In the genomic region with DNA sequence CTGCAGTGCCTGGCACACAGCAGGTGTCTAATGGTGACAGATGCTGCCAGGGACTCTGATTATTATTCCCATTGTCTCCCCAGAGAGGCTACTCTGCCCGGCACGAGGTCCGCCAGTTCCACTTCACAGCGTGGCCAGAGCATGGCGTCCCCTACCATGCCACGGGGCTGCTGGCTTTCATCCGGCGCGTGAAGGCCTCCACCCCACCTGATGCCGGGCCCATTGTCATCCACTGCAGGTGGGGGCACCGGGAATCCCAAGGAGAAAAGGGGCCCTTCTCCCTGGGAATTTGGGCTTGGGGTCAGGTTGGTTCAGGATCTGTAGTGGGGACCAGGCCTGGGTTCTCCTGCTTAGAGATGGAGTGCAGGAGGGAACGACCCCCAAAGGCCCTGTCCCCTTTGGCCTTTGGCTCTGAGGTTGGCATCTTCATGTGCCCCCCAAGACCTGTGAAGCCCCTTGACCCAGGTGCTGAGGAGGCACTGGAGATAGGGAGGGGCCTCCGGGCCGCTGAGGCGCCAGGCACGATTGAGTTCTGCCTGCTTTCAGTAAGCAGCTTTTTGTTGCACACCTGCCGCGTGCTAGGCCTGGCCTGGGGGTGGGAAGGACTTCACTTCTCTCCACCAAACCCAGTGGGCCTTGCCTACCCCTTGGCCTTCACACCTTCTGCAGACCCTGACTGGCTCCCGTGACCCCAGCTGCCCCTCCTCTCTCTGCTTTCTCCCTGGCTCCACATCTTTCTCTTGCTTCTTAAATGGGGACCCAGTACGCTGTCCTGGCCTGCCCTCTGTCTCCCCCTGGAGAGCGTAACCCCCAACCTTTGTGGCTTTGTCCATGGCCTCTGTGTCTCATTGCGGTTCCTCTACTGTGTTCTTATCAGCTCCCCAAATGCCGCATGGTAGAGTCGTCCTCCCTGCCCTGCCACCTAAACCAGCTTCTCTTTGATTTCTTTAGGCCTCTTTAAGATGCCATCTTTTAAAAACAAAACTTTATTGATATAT, we compare ENCODE assay signal across 29 cellular contexts.
DNase-seq lines count a peak whose midpoint lies in the region; ATAC-seq, FAIRE-seq and TF ChIP-seq lines count a peak whose summit lies in the region.
"Had no signal": no experiment of that assay in that cellular context is flagged by ENCODE, and none has a peak within 500 bp of the region (broad histone marks: within the 10 kb centered on the region; RNA-seq: fewer than 3 reads in every experiment).

No MANE protein-coding gene starts in this region.

- TF ChIP-seq RAD21 in HepG2 (CRISPR knock-in tag; IDR thresholded peaks at IDR 0.05): no peak

- intact Hi-C loops in HepG2 (cut with micrococcal nuclease; ENCODE audit: unreplicated experiment) (no loop called here), right lobe of liver (cut with DNase I) (no loop called here)
- intact Hi-C loops in activated CD4-positive, alpha-beta T cell treated with anti-CD3 and anti-CD28 coated beads, Interleukin-2, amount 10 ng/mL, durations not matched to agents 24 days and 14 days (cut with micrococcal nuclease): no loop called here

- H4K20me1 ChIP-seq in HepG2 (ENCODE audit: insufficient read depth, low read length): no peaks in the 10 kb centered on the region

- no peak overlapping the region for H3K9ac ChIP-seq in HepG2 (ENCODE audit: insufficient read depth, low read depth, low read length)
- no peak overlapping the region for H3K9ac ChIP-seq in endodermal cell (ENCODE audit: extremely low read depth, low read length, poor library complexity, severe bottlenecking)

- no peaks in the 10 kb centered on the region for H3K79me2 ChIP-seq in HepG2 (ENCODE audit: insufficient read depth, low read length)

- no TSS peak for BruUV-seq in HepG2 (replicated peaks; lab: Mats Ljungman, UMichigan)

- TF ChIP-seq CTCF in HepG2 (CRISPR knock-in tag; IDR thresholded peaks at IDR 0.05) (peak; percentile 20; the same call in 1 of the 2 replicates), right lobe of liver (IDR thresholded peaks at IDR 0.05) (no peak), endodermal cell (conservative IDR thresholded peaks at IDR 0.05) (peak; percentile 54), neural crest cell (conservative IDR thresholded peaks at IDR 0.05) (no peak)

- no peaks in the 10 kb centered on the region for H3K9me3 ChIP-seq in HepG2 (ENCODE audit: low read length)
- no peaks in the 10 kb centered on the region for H3K9me3 ChIP-seq in right lobe of liver
- H3K9me3 ChIP-seq in endodermal cell (ENCODE audit: control insufficient read depth, low read length): no peaks in the 10 kb centered on the region
- H3K9me3 ChIP-seq: adrenal gland, psoas muscle, thoracic aorta, uterus had no signal

- TF ChIP-seq POLR2A in HepG2 (IDR thresholded peaks at IDR 0.05; ENCODE audit: insufficient read depth in 1 of 2, low read depth in 2 of 2, low read length in 2 of 2) (no peak), right lobe of liver (IDR thresholded peaks at IDR 0.05) (no peak)

- H3K27me3 Mint-ChIP-seq in endodermal cell (ENCODE audit: insufficient read depth) (no peaks in the 10 kb centered on the region), neural crest cell (ENCODE audit: low read depth) (no peaks in the 10 kb centered on the region)
- no peaks in the 10 kb centered on the region for H3K27me3 Mint-ChIP-seq in activated CD4-positive, alpha-beta T cell treated with anti-CD3 and anti-CD28 coated beads, Interleukin-2, amount 10 ng/mL, durations not matched to agents 24 days and 14 days
- H3K27me3 Mint-ChIP-seq: activated CD4-positive, alpha-beta T cell treated with anti-CD3 and anti-CD28 coated beads, Interleukin-2, amount 10 ng/mL, durations not matched to agents 7 days and 5 days; B cell; stimulated activated naive CD8-positive, alpha-beta T cell treated with anti-CD3 and anti-CD28 coated beads, Interleukin-15, Interleukin-2, amounts not matched to agents 100 ng/mL and 50 ng/mL, for 24 hours had no signal

- H3K27me3 ChIP-seq in HepG2 (ENCODE audit: control insufficient read depth in 1 of 2, insufficient read depth in 2 of 2, low read length in 2 of 2) (no peaks in the 10 kb centered on the region), right lobe of liver (no peaks in the 10 kb centered on the region), endodermal cell (ENCODE audit: control insufficient read depth, insufficient read depth, low read length, poor library complexity, severe bottlenecking) (no peaks in the 10 kb centered on the region)
- H3K27me3 ChIP-seq: adrenal gland, brain microvascular endothelial cell, dorsolateral prefrontal cortex, uterus had no signal

- WGBS in HepG2 (ENCODE audit: low lambda C conversion rate): 94% methylated on average over 16 of the region's 24 CpGs
- 88% methylated on average over 7 of the region's 24 CpGs for WGBS in right lobe of liver (ENCODE audit: insufficient coverage, low coverage, low lambda C conversion rate, missing lambda C conversion rate)
- WGBS in endodermal cell (ENCODE audit: insufficient coverage in 1 of 2, insufficient read length in 1 of 2), 2 experiments: 93 to 97% methylated on average over 11 to 24 of the region's 24 CpGs

- H3K4me1 Mint-ChIP-seq in endodermal cell (peaks cover 5% of the 10 kb centered on the region), neural crest cell (no peaks in the 10 kb centered on the region)
- no peaks in the 10 kb centered on the region for H3K4me1 Mint-ChIP-seq in activated CD4-positive, alpha-beta T cell treated with anti-CD3 and anti-CD28 coated beads, Interleukin-2, amount 10 ng/mL, durations not matched to agents 24 days and 14 days
- H3K4me1 Mint-ChIP-seq: activated CD4-positive, alpha-beta T cell treated with anti-CD3 and anti-CD28 coated beads, Interleukin-2, amount 10 ng/mL, durations not matched to agents 7 days and 5 days; B cell; IgD-negative memory B cell had no signal

- H3K27ac Mint-ChIP-seq in endodermal cell (peak overlapping the region; percentile 8), neural crest cell (ENCODE audit: unreplicated experiment) (peak overlapping the region; percentile 35)
- no peak overlapping the region for H3K27ac Mint-ChIP-seq in activated CD4-positive, alpha-beta T cell treated with anti-CD3 and anti-CD28 coated beads, Interleukin-2, amount 10 ng/mL, durations not matched to agents 24 days and 14 days
- H3K27ac Mint-ChIP-seq: activated CD4-positive, alpha-beta T cell treated with anti-CD3 and anti-CD28 coated beads, Interleukin-2, amount 10 ng/mL, durations not matched to agents 7 days and 5 days; B cell; CD8-positive, alpha-beta T cell; IgD-negative memory B cell; stimulated activated naive CD8-positive, alpha-beta T cell treated with anti-CD3 and anti-CD28 coated beads, Interleukin-15, Interleukin-2, amounts not matched to agents 100 ng/mL and 50 ng/mL, for 24 hours; T-helper 1 cell treated with Interleukin-12 subunit alpha and Interleukin-12 subunit beta and Interleukin-4 antibody, amounts not matched to agents 30 μg/mL and 1 μg/mL, for 36 hours had no signal

- ATAC-seq in HepG2: no peak
- no peak for ATAC-seq in right lobe of liver
- ATAC-seq: activated T-cell treated with anti-CD3 and anti-CD28 coated beads, Interleukin-2, amount 50 U/mL, for 4 hours; CD8-positive, alpha-beta T cell had no signal

- DNase-seq in HepG2 (ENCODE audit: low spot score) (no peak), right lobe of liver (no peak), endodermal cell (peak; percentile 69), neural crest cell (ENCODE audit: low read depth, low spot score) (no peak), A172 (ENCODE audit: low spot score) (no peak), DMS 273 treated with DMSO at 0.1 percent for 48 hours (lab: John Stamatoyannopoulos, UW) (no peak)
- DNase-seq in activated CD4-positive, alpha-beta T cell treated with anti-CD3 and anti-CD28 coated beads for 4 hours: no peak
- no peak for DNase-seq in activated CD4-positive, alpha-beta T cell treated with anti-CD3 and anti-CD28 coated beads, Interleukin-2, amount 10 ng/mL, durations not matched to agents 24 days and 14 days
- DNase-seq: activated CD4-positive, alpha-beta T cell treated with anti-CD3 and anti-CD28 coated beads, Interleukin-2, amount 10 ng/mL, durations not matched to agents 7 days and 5 days; activated T-cell treated with anti-CD3 and anti-CD28 coated beads, Interleukin-2, amount 50 U/mL, for 4 hours; adrenal gland; brain microvascular endothelial cell; CD8-positive, alpha-beta T cell; NCI-H1105; NCI-H187 treated with DMSO at 0.1 percent for 48 hours; NCI-H2227 treated with DMSO at 0.1 percent for 48 hours; psoas muscle had no signal

- H3K4me3 Mint-ChIP-seq in endodermal cell (no peak overlapping the region), neural crest cell (no peak overlapping the region)
- no peak overlapping the region for H3K4me3 Mint-ChIP-seq in activated CD4-positive, alpha-beta T cell treated with anti-CD3 and anti-CD28 coated beads, Interleukin-2, amount 10 ng/mL, durations not matched to agents 24 days and 14 days
- H3K4me3 Mint-ChIP-seq: activated CD4-positive, alpha-beta T cell treated with anti-CD3 and anti-CD28 coated beads, Interleukin-2, amount 10 ng/mL, durations not matched to agents 7 days and 5 days; activated T-cell treated with anti-CD3 and anti-CD28 coated beads, Interleukin-2, amount 50 U/mL, for 4 hours; B cell; CD8-positive, alpha-beta T cell; IgD-negative memory B cell; stimulated activated naive CD8-positive, alpha-beta T cell treated with anti-CD3 and anti-CD28 coated beads, Interleukin-15, Interleukin-2, amounts not matched to agents 100 ng/mL and 50 ng/mL, for 24 hours; T-helper 1 cell treated with Interleukin-12 subunit alpha and Interleukin-12 subunit beta and Interleukin-4 antibody, amounts not matched to agents 30 μg/mL and 1 μg/mL, for 36 hours had no signal

- CTCF ChIA-PET in HepG2 (lab: Yijun Ruan, JAX; ENCODE audit: low intra/inter-chr PET ratio, low total read pairs): no interaction called here

- H3K27ac ChIP-seq in HepG2 (ENCODE audit: extremely low read length, insufficient read depth, low read length) (no peak overlapping the region), right lobe of liver (no peak overlapping the region), endodermal cell (ENCODE audit: low read depth, low read length) (no peak overlapping the region)
- H3K27ac ChIP-seq: adrenal gland, brain microvascular endothelial cell, dorsolateral prefrontal cortex, psoas muscle, SK-N-MC, thoracic aorta, uterus had no signal

- no peaks in the 10 kb centered on the region for H3K9me3 Mint-ChIP-seq in endodermal cell
- H3K9me3 Mint-ChIP-seq in neural crest cell: no peaks in the 10 kb centered on the region
- H3K9me3 Mint-ChIP-seq in activated CD4-positive, alpha-beta T cell treated with anti-CD3 and anti-CD28 coated beads, Interleukin-2, amount 10 ng/mL, durations not matched to agents 24 days and 14 days: no peaks in the 10 kb centered on the region
- H3K9me3 Mint-ChIP-seq: activated CD4-positive, alpha-beta T cell treated with anti-CD3 and anti-CD28 coated beads, Interleukin-2, amount 10 ng/mL, durations not matched to agents 7 days and 5 days; activated T-cell treated with anti-CD3 and anti-CD28 coated beads, Interleukin-2, amount 50 U/mL, for 4 hours; CD8-positive, alpha-beta T cell; IgD-negative memory B cell; stimulated activated naive CD8-positive, alpha-beta T cell treated with anti-CD3 and anti-CD28 coated beads, Interleukin-15, Interleukin-2, amounts not matched to agents 100 ng/mL and 50 ng/mL, for 24 hours; T-helper 1 cell treated with Interleukin-12 subunit alpha and Interleukin-12 subunit beta and Interleukin-4 antibody, amounts not matched to agents 30 μg/mL and 1 μg/mL, for 36 hours had no signal

- H3K36me3 Mint-ChIP-seq in endodermal cell (ENCODE audit: low read depth) (peaks cover 34% of the 10 kb centered on the region), neural crest cell (ENCODE audit: low read depth) (no peaks in the 10 kb centered on the region)
- no peaks in the 10 kb centered on the region for H3K36me3 Mint-ChIP-seq in activated CD4-positive, alpha-beta T cell treated with anti-CD3 and anti-CD28 coated beads, Interleukin-2, amount 10 ng/mL, durations not matched to agents 24 days and 14 days (ENCODE audit: low read depth)
- H3K36me3 Mint-ChIP-seq: CD8-positive, alpha-beta T cell; IgD-negative memory B cell had no signal

- POLR2A ChIA-PET in HepG2 (lab: Yijun Ruan, JAX): no interaction called here

- FAIRE-seq in HepG2 (lab: Jason Lieb, UNC): no peak
- FAIRE-seq: endothelial cell of umbilical vein, G401.6, H54 had no signal

- peaks cover 9 to 26% of the 10 kb centered on the region in 2 experiments; a peak in 4 of 5 replicates for H3K36me3 ChIP-seq in HepG2 (replicated peaks in 1 of 2; ENCODE audit: control insufficient read depth in 1 of 2, insufficient read depth in 2 of 2, low read length in 2 of 2)
- peaks cover 0 to 5% (median 0%) of the 10 kb centered on the region in 4 donors for H3K36me3 ChIP-seq in right lobe of liver
- H3K36me3 ChIP-seq in endodermal cell (ENCODE audit: control insufficient read depth, insufficient read depth, low read length): no peaks in the 10 kb centered on the region
- H3K36me3 ChIP-seq: brain microvascular endothelial cell, uterus had no signal

- in situ Hi-C loops in HepG2 (cut with HindIII; ENCODE audit: extremely low pct_ligation_motif_present, low pct_unique_long_range_greater_than_20kb): no loop called here

- H3K4me1 ChIP-seq in HepG2 (ENCODE audit: insufficient read depth, low read length) (no peaks in the 10 kb centered on the region), right lobe of liver (no peaks in the 10 kb centered on the region), endodermal cell (ENCODE audit: control insufficient read depth, insufficient read depth, low read length) (no peaks in the 10 kb centered on the region)
- H3K4me1 ChIP-seq: adrenal gland, psoas muscle, uterus had no signal

- TF ChIP-seq EP300 in HepG2 (IDR thresholded peaks at IDR 0.05; ENCODE audit: low read depth in 2 of 2, low read length in 2 of 2): no peak
- TF ChIP-seq EP300 in HepG2 (CRISPR knock-in tag; IDR thresholded peaks at IDR 0.05; ENCODE audit: borderline replicate concordance): no peak

- H3K4me2 ChIP-seq in HepG2 (ENCODE audit: low read depth, low read length): no peak overlapping the region

- H2AFZ ChIP-seq in HepG2 (ENCODE audit: low read length): no peak overlapping the region

- H3K4me3 ChIP-seq in HepG2 (replicated peaks in 1 of 3; ENCODE audit: insufficient read depth in 1 of 3, low read depth in 2 of 3, low read length in 3 of 3) (no peak overlapping the region), right lobe of liver (no peak overlapping the region), endodermal cell (ENCODE audit: low read length) (no peak overlapping the region)
- H3K4me3 ChIP-seq: adrenal gland, dorsolateral prefrontal cortex, lung, psoas muscle, SK-N-MC, thoracic aorta, uterus had no signal

Comparison
In these comparisons a context has a peak if more than half of its experiments do, and no peak if none do; other contexts are left out.
1. CTCF ChIP-seq: peak in HepG2 (single experiment) and endodermal cell (single experiment); none in right lobe of liver (0 of 4) and neural crest cell (single experiment).